ENCODE assay signal across 8 cellular contexts in genomic region chr7:144842377-144842851, GRCh38. TPM values are rescaled to one million over a fixed set of nuclear protein-coding genes. Genes with fewer than 3 reads are reported as not detected.
A peak's percentile ranks its signal among the peaks of the same experiment; 100 is the strongest.
DNase-seq lines count a peak whose midpoint lies in the region; ATAC-seq, FAIRE-seq and TF ChIP-seq lines count a peak whose summit lies in the region.

No MANE protein-coding gene starts in this region.

- no peaks in the 10 kb centered on the region for H3K4me1 ChIP-seq in keratinocyte (ENCODE audit: control insufficient read depth, extremely low read depth, insufficient read depth, low read length)
- H3K4me1 ChIP-seq in Karpas-422 (ENCODE audit: low read length), result no peaks in the 10 kb centered on the region

- H3K27ac Mint-ChIP-seq in activated T-helper 1 cell treated with anti-CD3 and anti-CD28 coated beads, Interleukin-12 subunit alpha, Interleukin-12 subunit beta, Interleukin-2, Interleukin-4 antibody, amounts not matched to agents 30 ng/mL and 10 ng/mL and 1 ng/mL, durations not matched to agents 14 hours and 24 hours and 36 hours, result peak overlapping the region; percentile 92

- peaks cover 23% of the 10 kb centered on the region for H3K9me3 Mint-ChIP-seq in activated T-helper 1 cell treated with anti-CD3 and anti-CD28 coated beads, Interleukin-12 subunit alpha, Interleukin-12 subunit beta, Interleukin-2, Interleukin-4 antibody, amounts not matched to agents 30 ng/mL and 10 ng/mL and 1 ng/mL, durations not matched to agents 14 hours and 24 hours and 36 hours

- H3K4me3 ChIP-seq in keratinocyte (ENCODE audit: control insufficient read depth in 2 of 3, extremely low read depth in 1 of 3, insufficient read depth in 2 of 3, low read depth in 1 of 3, low read length in 3 of 3), result no peak overlapping the region
- H3K4me3 ChIP-seq in Karpas-422 (ENCODE audit: low read length), result no peak overlapping the region

- no peaks in the 10 kb centered on the region for H3K79me2 ChIP-seq in keratinocyte (ENCODE audit: control insufficient read depth, insufficient read depth, low read length)
- no peaks in the 10 kb centered on the region for H3K79me2 ChIP-seq in Karpas-422 (ENCODE audit: low read length)

- dilution Hi-C loops in keratinocyte (cut with MboI; ENCODE audit: extremely low pct_ligation_motif_present, low sequenced_read_pairs), result no loop called here

- peak; percentile 91 for ATAC-seq in GM21360 (IDR thresholded peaks at IDR 0.05; ENCODE audit: unreplicated experiment)
- peak; percentile 92 for ATAC-seq in HG03460 (IDR thresholded peaks at IDR 0.05; ENCODE audit: unreplicated experiment)

- H3K4me1 Mint-ChIP-seq in activated T-helper 1 cell treated with anti-CD3 and anti-CD28 coated beads, Interleukin-12 subunit alpha, Interleukin-12 subunit beta, Interleukin-2, Interleukin-4 antibody, amounts not matched to agents 30 ng/mL and 10 ng/mL and 1 ng/mL, durations not matched to agents 14 hours and 24 hours and 36 hours (ENCODE audit: low read depth), result peaks cover 30% of the 10 kb centered on the region

- H4K20me1 ChIP-seq in keratinocyte (ENCODE audit: control insufficient read depth, extremely low read depth, insufficient read depth, low read length), result no peaks in the 10 kb centered on the region
- no peaks in the 10 kb centered on the region for H4K20me1 ChIP-seq in Karpas-422 (ENCODE audit: insufficient read depth, low read depth, low read length)

- H3K36me3 ChIP-seq in keratinocyte (ENCODE audit: control insufficient read depth in 2 of 2, extremely low read depth in 1 of 2, insufficient read depth in 2 of 2, low read length in 2 of 2) (no peaks in the 10 kb centered on the region), Karpas-422 (ENCODE audit: insufficient read depth, low read length) (no peaks in the 10 kb centered on the region)

- H3K27ac ChIP-seq in keratinocyte (ENCODE audit: control insufficient read depth, insufficient read depth, low read length), result peak overlapping the region; percentile 8
- no peak overlapping the region for H3K27ac ChIP-seq in Karpas-422 (ENCODE audit: low read length)

- no peaks in the 10 kb centered on the region for H3K9me1 ChIP-seq in keratinocyte (ENCODE audit: control insufficient read depth, extremely low read depth, insufficient read depth, low read length)

- intact Hi-C loops in activated T-helper 1 cell treated with anti-CD3 and anti-CD28 coated beads, Interleukin-12 subunit alpha, Interleukin-12 subunit beta, Interleukin-2, Interleukin-4 antibody, amounts not matched to agents 30 ng/mL and 10 ng/mL and 1 ng/mL, durations not matched to agents 14 hours and 24 hours and 36 hours (cut with micrococcal nuclease), result loop anchor here (1.0 kb wide), 1 partner anchor 30 kb away; no protein-coding TSS in a partner anchor

- peak overlapping the region; percentile 78 for H2AFZ ChIP-seq in keratinocyte (ENCODE audit: control insufficient read depth, low read length)
- H2AFZ ChIP-seq in Karpas-422 (ENCODE audit: low read length), result no peak overlapping the region

- H3K4me3 Mint-ChIP-seq in activated T-helper 1 cell treated with anti-CD3 and anti-CD28 coated beads, Interleukin-12 subunit alpha, Interleukin-12 subunit beta, Interleukin-2, Interleukin-4 antibody, amounts not matched to agents 30 ng/mL and 10 ng/mL and 1 ng/mL, durations not matched to agents 14 hours and 24 hours and 36 hours, result peak overlapping the region; percentile 34

- H3K27me3 ChIP-seq in keratinocyte (ENCODE audit: control insufficient read depth, extremely low read depth, insufficient read depth, low read length) (no peaks in the 10 kb centered on the region), Karpas-422 (ENCODE audit: low read length) (no peaks in the 10 kb centered on the region)

- H3K4me2 ChIP-seq in keratinocyte (ENCODE audit: control insufficient read depth, extremely low read depth, insufficient read depth, low read depth, low read length) (peak overlapping the region; percentile 14), Karpas-422 (ENCODE audit: low read depth, low read length, poor library complexity, severe bottlenecking) (no peak overlapping the region)

- no peaks in the 10 kb centered on the region for H3K9me3 ChIP-seq in keratinocyte (ENCODE audit: control insufficient read depth, low read depth, low read length)
- H3K9me3 ChIP-seq in Karpas-422 (ENCODE audit: low read length), result no peaks in the 10 kb centered on the region

- H3K36me3 Mint-ChIP-seq in activated T-helper 1 cell treated with anti-CD3 and anti-CD28 coated beads, Interleukin-12 subunit alpha, Interleukin-12 subunit beta, Interleukin-2, Interleukin-4 antibody, amounts not matched to agents 30 ng/mL and 10 ng/mL and 1 ng/mL, durations not matched to agents 14 hours and 24 hours and 36 hours (ENCODE audit: low read depth), result peaks cover 6% of the 10 kb centered on the region

- no peak for FAIRE-seq in keratinocyte (lab: Jason Lieb, UNC)

- no peaks in the 10 kb centered on the region for H3K9me2 ChIP-seq in Karpas-422 (replicated peaks; ENCODE audit: insufficient read depth, low read length)

- peaks cover under 1% of the 10 kb centered on the region for H3K27me3 Mint-ChIP-seq in activated T-helper 1 cell treated with anti-CD3 and anti-CD28 coated beads, Interleukin-12 subunit alpha, Interleukin-12 subunit beta, Interleukin-2, Interleukin-4 antibody, amounts not matched to agents 30 ng/mL and 10 ng/mL and 1 ng/mL, durations not matched to agents 14 hours and 24 hours and 36 hours (ENCODE audit: insufficient read depth)

- TF ChIP-seq CTCF in keratinocyte (optimal IDR thresholded peaks at IDR 0.05 in 1 of 3, IDR thresholded peaks at IDR 0.05 in 1 of 3, conservative IDR thresholded peaks at IDR 0.05 in 1 of 3; ENCODE audit: extremely low read depth in 1 of 3, insufficient read depth in 2 of 3, low read length in 3 of 3), result no peak

- peak; percentile 61 for DNase-seq in Daoy (ENCODE audit: low read depth)
- DNase-seq in activated T-helper 1 cell treated with anti-CD3 and anti-CD28 coated beads, Interleukin-12 subunit alpha, Interleukin-12 subunit beta, Interleukin-2, Interleukin-4 antibody, amounts not matched to agents 30 ng/mL and 10 ng/mL and 1 ng/mL, durations not matched to agents 14 hours and 24 hours and 36 hours (ENCODE audit: low spot score), result no peak
- DNase-seq in keratinocyte (ENCODE audit: low read depth, low spot score), result no peak
- peak; percentile 72 for DNase-seq in ureter (ENCODE audit: low spot score)
- DNase-seq in Karpas-422, result no peak
- no peak for DNase-seq in RKO (ENCODE audit: low spot score)

- H3K9ac ChIP-seq in keratinocyte (ENCODE audit: control insufficient read depth, extremely low read depth, insufficient read depth, low read length) (no peak overlapping the region), Karpas-422 (ENCODE audit: low read length) (no peak overlapping the region)

RNA-seq across cellular contexts. Expression of gene TPK1, which starts 6.6 kb away (rescaled TPM):
- 5.5 and 9.0 TPM in 2 replicates for total RNA-seq in Daoy (2014; rRNA removed; shearing (Covaris generic))
- 11.5 TPM in 2 replicates for total RNA-seq in activated T-helper 1 cell treated with anti-CD3 and anti-CD28 coated beads, Interleukin-12 subunit alpha, Interleukin-12 subunit beta, Interleukin-2, Interleukin-4 antibody, amounts not matched to agents 30 ng/mL and 10 ng/mL and 1 ng/mL, durations not matched to agents 14 hours and 24 hours and 36 hours
- polyA plus RNA-seq in keratinocyte, result 1.6 to 2.0 TPM (median 1.9 TPM) in 3 replicates
- 0.66 TPM for polyA plus RNA-seq in keratinocyte (2011; ENCODE audit: low read depth)
- 1.1 and 2.2 TPM in 2 replicates for polyA plus RNA-seq in keratinocyte (2011; cell fraction: cytosol; rRNA removed)
- polyA plus RNA-seq in keratinocyte (2011; cell fraction: nucleus; rRNA removed), result 1.2 and 1.8 TPM in 2 replicates
- polyA plus RNA-seq in keratinocyte (2012; ENCODE audit: low replicate concordance), result 0.42 and 0.87 TPM in 2 replicates
- 1.3 to 4.6 TPM (median 3.0 TPM) in 3 replicates for polyA minus RNA-seq in keratinocyte
- 0.96 TPM for polyA minus RNA-seq in keratinocyte (2011; cell fraction: cytosol; rRNA and poly(A)+ RNA removed)
- 1.2 and 3.9 TPM in 2 replicates for polyA minus RNA-seq in keratinocyte (2011; cell fraction: nucleus; rRNA and poly(A)+ RNA removed)
- 12.7 TPM for total RNA-seq in ureter
- 2.8 and 11.5 TPM in 2 replicates for total RNA-seq in Karpas-422 (2014; rRNA removed; shearing (Covaris generic); ENCODE audit: low replicate concordance)

Comparison
In these comparisons a context has a peak if more than half of its experiments do, and no peak if none do; other contexts are left out.
1. DNase-seq: peak in Daoy (single experiment) and ureter (single experiment); none in activated T-helper 1 cell treated with anti-CD3 and anti-CD28 coated beads, Interleukin-12 subunit alpha, Interleukin-12 subunit beta, Interleukin-2, Interleukin-4 antibody, amounts not matched to agents 30 ng/mL and 10 ng/mL and 1 ng/mL, durations not matched to agents 14 hours and 24 hours and 36 hours (single experiment), keratinocyte (single experiment), Karpas-422 (single experiment) and RKO (single experiment).